Comparison of ENCODE assay signal across 14 cellular contexts in genomic region chr4:121050251-121050650, GRCh38. TPM values are rescaled to one million over a fixed set of nuclear protein-coding genes. Genes with fewer than 3 reads are reported as not detected.
DNase-seq lines count a peak whose midpoint lies in the region; ATAC-seq, FAIRE-seq and TF ChIP-seq lines count a peak whose summit lies in the region.
"Had no signal": no experiment of that assay in that cellular context is flagged by ENCODE, and none has a peak within 500 bp of the region (broad histone marks: within the 10 kb centered on the region; RNA-seq: fewer than 3 reads in every experiment).

No MANE protein-coding gene starts in this region.

- no peaks in the 10 kb centered on the region for H4K20me1 ChIP-seq in HepG2 (ENCODE audit: insufficient read depth, low read length)
- H4K20me1 ChIP-seq in hepatocyte (ENCODE audit: insufficient read depth, poor library complexity, severe bottlenecking): no peaks in the 10 kb centered on the region

- CTCF ChIA-PET in HepG2 (lab: Yijun Ruan, JAX; ENCODE audit: low intra/inter-chr PET ratio, low total read pairs): no interaction called here

- H2AFZ ChIP-seq in HepG2 (ENCODE audit: low read length) (no peak overlapping the region), hepatocyte (no peak overlapping the region)

- H3K4me3 ChIP-seq in liver (ENCODE audit: low read depth in 1 of 3, low read length in 3 of 3) (no peak overlapping the region), HepG2 (replicated peaks in 1 of 3; ENCODE audit: insufficient read depth in 1 of 3, low read depth in 2 of 3, low read length in 3 of 3) (no peak overlapping the region), hepatocyte (no peak overlapping the region)
- H3K4me3 ChIP-seq: ovary had no signal

- H3K27ac ChIP-seq in liver (ENCODE audit: low read depth in 1 of 2, low read length in 2 of 2): no peak overlapping the region
- no peak overlapping the region for H3K27ac ChIP-seq in HepG2 (ENCODE audit: extremely low read length, insufficient read depth, low read length)
- H3K27ac ChIP-seq in VCaP: no peak overlapping the region
- no peak overlapping the region for H3K27ac ChIP-seq in hepatocyte
- H3K27ac ChIP-seq: ovary had no signal

- no peak overlapping the region for H3K4me3 Mint-ChIP-seq in stimulated activated effector memory CD8-positive, alpha-beta T cell treated with anti-CD3 and anti-CD28 coated beads, Interleukin-12 subunit alpha, Interleukin-12 subunit beta, amount 100 ng/mL, for 72 hours
- H3K4me3 Mint-ChIP-seq: CD4-positive, CD25-positive, alpha-beta regulatory T cell had no signal

- TF ChIP-seq CTCF in liver (IDR thresholded peaks at IDR 0.05; ENCODE audit: low read depth, low read length, missing input control): peak; percentile 13
- no peak for TF ChIP-seq CTCF in HepG2 (CRISPR knock-in tag; IDR thresholded peaks at IDR 0.05)
- TF ChIP-seq CTCF in VCaP (conservative IDR thresholded peaks at IDR 0.05): peak; percentile 52
- peak; percentile 51 for TF ChIP-seq CTCF in hepatocyte (IDR thresholded peaks at IDR 0.05; ENCODE audit: poor library complexity)

- no peaks in the 10 kb centered on the region for H3K36me3 ChIP-seq in liver (ENCODE audit: control insufficient read depth in 4 of 4, insufficient read depth in 3 of 4, low read depth in 1 of 4, low read length in 3 of 4)
- H3K36me3 ChIP-seq in HepG2 (replicated peaks in 1 of 2; ENCODE audit: control insufficient read depth in 1 of 2, insufficient read depth in 2 of 2, low read length in 2 of 2): no peaks in the 10 kb centered on the region
- H3K36me3 ChIP-seq in hepatocyte (replicated peaks; ENCODE audit: insufficient read depth, low read depth): no peaks in the 10 kb centered on the region
- H3K36me3 ChIP-seq: ovary had no signal

- DNase-seq in HepG2 (ENCODE audit: low spot score): no peak
- peak; percentile 10 for DNase-seq in hepatocyte (ENCODE audit: low spot score)
- DNase-seq in activated CD4-positive, alpha-beta T cell treated with anti-CD3 and anti-CD28 coated beads, Interleukin-2, amount 50 U/mL, for 48 hours: no peak
- no peak for DNase-seq in stimulated activated effector memory CD8-positive, alpha-beta T cell treated with anti-CD3 and anti-CD28 coated beads, Interleukin-12 subunit alpha, Interleukin-12 subunit beta, amount 100 ng/mL, for 72 hours (ENCODE audit: low spot score in 2 of 2)
- DNase-seq in NCI-H187 (lab: John Stamatoyannopoulos, UW): no peak
- no peak for DNase-seq in stimulated activated CD4-positive, alpha-beta T cell treated with anti-CD3 and anti-CD28 coated beads, Interleukin-4, amount 100 ng/mL, for 24 hours
- DNase-seq: activated CD8-positive, alpha-beta memory T cell treated with anti-CD3 and anti-CD28 coated beads, Interleukin-2, amount 50 U/mL, for 48 hours; cerebellar nuclear complex; NCI-H2227 treated with DMSO at 0.1 percent for 48 hours; ovary; T-helper 1 cell had no signal

- H3K4me1 Mint-ChIP-seq in stimulated activated effector memory CD8-positive, alpha-beta T cell treated with anti-CD3 and anti-CD28 coated beads, Interleukin-12 subunit alpha, Interleukin-12 subunit beta, amount 100 ng/mL, for 72 hours: peaks cover 7% of the 10 kb centered on the region

- POLR2A ChIA-PET in HepG2 (lab: Yijun Ruan, JAX): no interaction called here

- no peaks in the 10 kb centered on the region for H3K36me3 Mint-ChIP-seq in stimulated activated effector memory CD8-positive, alpha-beta T cell treated with anti-CD3 and anti-CD28 coated beads, Interleukin-12 subunit alpha, Interleukin-12 subunit beta, amount 100 ng/mL, for 72 hours
- H3K36me3 Mint-ChIP-seq: CD4-positive, CD25-positive, alpha-beta regulatory T cell had no signal

- no peak overlapping the region for H3K4me2 ChIP-seq in HepG2 (ENCODE audit: low read depth, low read length)
- H3K4me2 ChIP-seq in hepatocyte: no peak overlapping the region

- H3K4me1 ChIP-seq in liver (ENCODE audit: control insufficient read depth in 4 of 4, insufficient read depth in 4 of 4, low read length in 3 of 4) (no peaks in the 10 kb centered on the region), HepG2 (ENCODE audit: insufficient read depth, low read length) (no peaks in the 10 kb centered on the region), hepatocyte (ENCODE audit: insufficient read depth) (no peaks in the 10 kb centered on the region)

- H3K27me3 ChIP-seq in liver (ENCODE audit: control insufficient read depth in 4 of 4, insufficient read depth in 4 of 4, low read length in 3 of 4) (no peaks in the 10 kb centered on the region), HepG2 (ENCODE audit: control insufficient read depth in 1 of 2, insufficient read depth in 2 of 2, low read length in 2 of 2) (no peaks in the 10 kb centered on the region), hepatocyte (no peaks in the 10 kb centered on the region)
- H3K27me3 ChIP-seq: ovary had no signal

- TF ChIP-seq POLR2A in HepG2 (IDR thresholded peaks at IDR 0.05; ENCODE audit: insufficient read depth in 1 of 2, low read depth in 2 of 2, low read length in 2 of 2): no peak

- no peak for ATAC-seq in HepG2
- ATAC-seq in stimulated activated effector memory CD8-positive, alpha-beta T cell treated with anti-CD3 and anti-CD28 coated beads, Interleukin-12 subunit alpha, Interleukin-12 subunit beta, amount 100 ng/mL, for 72 hours: no peak

- TF ChIP-seq RAD21 in liver (IDR thresholded peaks at IDR 0.05): peak in 1 of 2 donors; percentile 29
- TF ChIP-seq RAD21 in HepG2 (CRISPR knock-in tag; IDR thresholded peaks at IDR 0.05): no peak

- no peak for FAIRE-seq in HepG2 (lab: Jason Lieb, UNC)

- H3K9ac ChIP-seq in liver (ENCODE audit: low read depth in 1 of 2, low read length in 2 of 2) (no peak overlapping the region), HepG2 (ENCODE audit: insufficient read depth, low read depth, low read length) (no peak overlapping the region)

- in situ Hi-C loops in HepG2 (cut with HindIII; ENCODE audit: extremely low pct_ligation_motif_present, low pct_unique_long_range_greater_than_20kb): no loop called here

- H3K79me2 ChIP-seq in HepG2 (ENCODE audit: insufficient read depth, low read length) (no peaks in the 10 kb centered on the region), hepatocyte (no peaks in the 10 kb centered on the region)

- no peaks in the 10 kb centered on the region for H3K9me3 ChIP-seq in liver (ENCODE audit: control insufficient read depth in 4 of 4, low read length in 3 of 4)
- no peaks in the 10 kb centered on the region for H3K9me3 ChIP-seq in HepG2 (ENCODE audit: low read length)
- no peaks in the 10 kb centered on the region for H3K9me3 ChIP-seq in hepatocyte (ENCODE audit: low read depth)
- H3K9me3 ChIP-seq: ovary had no signal

- no TSS peak for BruUV-seq in HepG2 (replicated peaks; lab: Mats Ljungman, UMichigan)

- intact Hi-C loops in HepG2 (cut with micrococcal nuclease; ENCODE audit: unreplicated experiment): no loop called here

- no peaks in the 10 kb centered on the region for H3K9me3 Mint-ChIP-seq in stimulated activated effector memory CD8-positive, alpha-beta T cell treated with anti-CD3 and anti-CD28 coated beads, Interleukin-12 subunit alpha, Interleukin-12 subunit beta, amount 100 ng/mL, for 72 hours
- H3K9me3 Mint-ChIP-seq: CD4-positive, CD25-positive, alpha-beta regulatory T cell had no signal

- no peak overlapping the region for H3K27ac Mint-ChIP-seq in stimulated activated effector memory CD8-positive, alpha-beta T cell treated with anti-CD3 and anti-CD28 coated beads, Interleukin-12 subunit alpha, Interleukin-12 subunit beta, amount 100 ng/mL, for 72 hours
- H3K27ac Mint-ChIP-seq: CD4-positive, CD25-positive, alpha-beta regulatory T cell had no signal

- H3K9me2 ChIP-seq in hepatocyte (replicated peaks; ENCODE audit: insufficient read depth): no peaks in the 10 kb centered on the region

- TF ChIP-seq EP300 in HepG2 (IDR thresholded peaks at IDR 0.05; ENCODE audit: low read depth in 2 of 2, low read length in 2 of 2) (no peak), HepG2 (CRISPR knock-in tag; IDR thresholded peaks at IDR 0.05; ENCODE audit: borderline replicate concordance) (no peak)

TF ChIP-seq in liver, 16 proteins besides CTCF, POLR2A, EP300 and RAD21 (continues in another document):
- TF ChIP-seq GABPA (IDR thresholded peaks at IDR 0.05 in 1 of 2, conservative IDR thresholded peaks at IDR 0.05 in 1 of 2) (no peak), HNF4G (IDR thresholded peaks at IDR 0.05) (no peak)

TF ChIP-seq in HepG2, 621 proteins besides CTCF, POLR2A, EP300 and RAD21 (continues in another document):
- TF ChIP-seq ZNF224 (CRISPR knock-in tag; IDR thresholded peaks at IDR 0.05) (no peak), SRSF9 (IDR thresholded peaks at IDR 0.05; ENCODE audit: borderline replicate concordance, insufficient read depth, low read depth, low read length, poor library complexity, severe bottlenecking) (no peak), NR2F1 (CRISPR knock-in tag; IDR thresholded peaks at IDR 0.05) (no peak)

RNA-seq across cellular contexts. Expression of gene NDNF, which starts 22.1 kb away (rescaled TPM):
- under 1 TPM; 0.05 to 0.17 TPM for total RNA-seq in liver
- polyA plus RNA-seq in liver: under 1 TPM; 0.10 to 0.37 TPM
- not detected in 2 replicates for total RNA-seq in HepG2 (2016; rRNA removed; fragmentation: Illumina TruSeq; extraction: Trizol)
- not detected in 2 replicates for total RNA-seq in HepG2 (2016; cell fraction: cytosol; rRNA removed; fragmentation: Illumina TruSeq; extraction: Trizol; ENCODE audit: low read depth)
- not detected in 2 replicates for total RNA-seq in HepG2 (2016; cell fraction: insoluble cytoplasmic fraction; rRNA removed; fragmentation: Illumina TruSeq; extraction: Trizol)
- total RNA-seq in HepG2 (2016; cell fraction: membrane; rRNA removed; fragmentation: Illumina TruSeq; extraction: Trizol): not detected in 2 replicates
- not detected in 2 replicates for total RNA-seq in HepG2 (2016; cell fraction: nucleus; rRNA removed; fragmentation: Illumina TruSeq; extraction: Trizol)
- polyA plus RNA-seq in HepG2 (2011; rRNA removed): not detected in 2 replicates
- polyA plus RNA-seq in HepG2 (2011; cell fraction: cytosol; rRNA removed): not detected in 2 replicates
- polyA plus RNA-seq in HepG2 (2011; cell fraction: nucleus; rRNA removed): not detected in 2 replicates
- polyA plus RNA-seq in HepG2 (2012): not detected in 2 replicates
- polyA plus RNA-seq in HepG2 (2016; cell fraction: cytosol; fragmentation: Illumina TruSeq; extraction: Trizol; ENCODE audit: low read depth): not detected in 2 replicates
- polyA plus RNA-seq in HepG2 (2016; cell fraction: insoluble cytoplasmic fraction; fragmentation: Illumina TruSeq; extraction: Trizol; ENCODE audit: low read depth): not detected in 2 replicates
- polyA plus RNA-seq in HepG2 (2016; cell fraction: membrane; fragmentation: Illumina TruSeq; extraction: Trizol; ENCODE audit: low read depth): not detected in 2 replicates
- polyA plus RNA-seq in HepG2 (2016; cell fraction: nucleus; fragmentation: Illumina TruSeq; extraction: Trizol; ENCODE audit: insufficient read depth, low read depth): not detected in 2 replicates
- not detected in 2 replicates for polyA minus RNA-seq in HepG2 (2011; rRNA and poly(A)+ RNA removed; ENCODE audit: low replicate concordance)
- not detected in 2 replicates for polyA minus RNA-seq in HepG2 (2011; cell fraction: cytosol; rRNA and poly(A)+ RNA removed)
- not detected in 2 replicates for polyA minus RNA-seq in HepG2 (2011; cell fraction: nucleus; rRNA and poly(A)+ RNA removed)
- total RNA-seq in hepatocyte: 27.5 and 30.5 TPM in 2 replicates
- polyA plus RNA-seq in hepatocyte: 13.6 and 19.5 TPM in 2 replicates
- total RNA-seq: CD4-positive, CD25-positive, alpha-beta regulatory T cell had no signal

Comparison
In these comparisons a context has a peak if more than half of its experiments do, and no peak if none do; other contexts are left out.
1. RNA of gene NDNF, which starts 22.1 kb away (total RNA-seq): 27.5 to 30.5 TPM in hepatocyte; 0.05 to 0.17 TPM in liver and not detected in HepG2; every median in the first group is over 10 times any median in the second.